Comparison of ENCODE assay signal across 12 cellular contexts in the genomic region with DNA sequence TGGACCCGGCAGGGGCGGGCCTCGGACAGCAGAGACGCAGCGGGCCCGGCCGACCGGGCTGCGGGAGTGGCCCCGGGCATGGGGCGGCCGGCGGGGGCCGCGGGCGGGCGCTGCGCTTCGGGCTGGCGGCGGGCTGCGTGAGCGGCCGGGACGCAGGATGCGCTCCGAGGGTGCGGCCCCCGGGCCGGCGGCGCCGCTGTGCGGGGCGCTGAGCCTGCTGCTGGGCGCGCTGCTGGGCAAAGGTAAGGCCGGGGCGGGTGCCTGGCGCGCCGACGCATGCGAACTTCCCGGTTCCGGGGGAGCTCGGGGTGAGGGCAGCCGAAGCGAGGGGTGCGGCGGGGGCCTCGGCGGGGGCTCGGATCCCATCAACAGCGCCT. TPM values are rescaled to one million over a fixed set of nuclear protein-coding genes. Genes with fewer than 3 reads are reported as not detected.
DNase-seq lines count a peak whose midpoint lies in the region; ATAC-seq, FAIRE-seq and TF ChIP-seq lines count a peak whose summit lies in the region.
"Had no signal": no experiment of that assay in that cellular context is flagged by ENCODE, and none has a peak within 500 bp of the region (broad histone marks: within the 10 kb centered on the region; RNA-seq: fewer than 3 reads in every experiment).

No MANE protein-coding gene starts in this region.

- peaks cover 28% of the 10 kb centered on the region for H3K27me3 Mint-ChIP-seq in neural progenitor cell (ENCODE audit: insufficient read depth, low read depth)

- H3K27ac Mint-ChIP-seq in neural progenitor cell: no peak overlapping the region
- no peak overlapping the region for H3K27ac Mint-ChIP-seq in stimulated activated effector memory CD8-positive, alpha-beta T cell treated with anti-CD3 and anti-CD28 coated beads, Interleukin-12 subunit alpha, Interleukin-12 subunit beta, amount 100 ng/mL, for 72 hours

- no peak for TF ChIP-seq RAD21 in SK-N-SH (IDR thresholded peaks at IDR 0.05; ENCODE audit: low read length)

- WGBS in SK-N-SH (ENCODE audit: low lambda C conversion rate): 20% methylated on average over 1 of the region's 55 CpGs

- CTCF ChIA-PET in SK-N-SH (lab: Yijun Ruan, JAX): interaction anchor here (0.5 to 2.6 kb wide), 4 partner anchors 8 to 1628 kb away, joined by 3 to 38 read pairs (median 3); no protein-coding TSS in a partner anchor

- H3K4me1 ChIP-seq in SK-N-SH (ENCODE audit: control insufficient read depth in 1 of 2, insufficient read depth in 2 of 2, low read depth in 1 of 2, low read length in 1 of 2) (no peaks in the 10 kb centered on the region; a peak in 1 of 4 replicates), neural progenitor cell (peaks cover 25% of the 10 kb centered on the region), MM.1S (ENCODE audit: low read length) (no peaks in the 10 kb centered on the region)

- intact Hi-C loops in left cardiac atrium (cut with DNase I): loop anchor here in 1 of 2 donors (10.0 kb wide), 1 partner anchor 1648 kb away; no protein-coding TSS in a partner anchor

- H3K4me1 Mint-ChIP-seq in neural progenitor cell: peaks cover 44% of the 10 kb centered on the region
- H3K4me1 Mint-ChIP-seq in stimulated activated effector memory CD8-positive, alpha-beta T cell treated with anti-CD3 and anti-CD28 coated beads, Interleukin-12 subunit alpha, Interleukin-12 subunit beta, amount 100 ng/mL, for 72 hours: no peaks in the 10 kb centered on the region

- H3K79me2 ChIP-seq in SK-N-SH (ENCODE audit: insufficient read depth) (no peaks in the 10 kb centered on the region), neural progenitor cell (ENCODE audit: low read depth) (no peaks in the 10 kb centered on the region), MM.1S (ENCODE audit: low read length) (no peaks in the 10 kb centered on the region)

- no peak overlapping the region for H3K4me3 ChIP-seq in SK-N-SH (ENCODE audit: low read depth in 2 of 2, low read length in 1 of 2)
- peak overlapping the region; percentile 49 for H3K4me3 ChIP-seq in neural progenitor cell
- no peak overlapping the region for H3K4me3 ChIP-seq in MM.1S (ENCODE audit: low read length)

- H3K9ac ChIP-seq in SK-N-SH: no peak overlapping the region
- no peak overlapping the region for H3K9ac ChIP-seq in neural progenitor cell
- H3K9ac ChIP-seq in MM.1S (ENCODE audit: low read length): no peak overlapping the region

- no peak for TF ChIP-seq EP300 in SK-N-SH (IDR thresholded peaks at IDR 0.05; ENCODE audit: borderline replicate concordance in 1 of 2, low read depth in 1 of 2, low read length in 1 of 2)

- POLR2A ChIA-PET in SK-N-SH (lab: Yijun Ruan, JAX): no interaction called here

- H3K4me2 ChIP-seq in SK-N-SH: no peak overlapping the region
- peak overlapping the region; percentile 89 for H3K4me2 ChIP-seq in neural progenitor cell
- no peak overlapping the region for H3K4me2 ChIP-seq in MM.1S (ENCODE audit: low read depth, low read length)

- H3K9me3 Mint-ChIP-seq in neural progenitor cell: peaks cover 26% of the 10 kb centered on the region
- H3K9me3 Mint-ChIP-seq in stimulated activated effector memory CD8-positive, alpha-beta T cell treated with anti-CD3 and anti-CD28 coated beads, Interleukin-12 subunit alpha, Interleukin-12 subunit beta, amount 100 ng/mL, for 72 hours: no peaks in the 10 kb centered on the region

- H3K27me3 ChIP-seq in SK-N-SH (ENCODE audit: insufficient read depth) (no peaks in the 10 kb centered on the region), neural progenitor cell (peaks cover 99% of the 10 kb centered on the region), MM.1S (replicated peaks; ENCODE audit: insufficient read depth, low read length) (no peaks in the 10 kb centered on the region)

- H4K20me1 ChIP-seq in SK-N-SH (ENCODE audit: insufficient read depth): no peaks in the 10 kb centered on the region
- peaks cover 18% of the 10 kb centered on the region for H4K20me1 ChIP-seq in neural progenitor cell (ENCODE audit: low read depth)
- no peaks in the 10 kb centered on the region for H4K20me1 ChIP-seq in MM.1S (ENCODE audit: insufficient read depth, low read length)

- no peaks in the 10 kb centered on the region for H3F3A ChIP-seq in SK-N-SH (replicated peaks; ENCODE audit: insufficient read depth)
- peaks cover 12% of the 10 kb centered on the region for H3F3A ChIP-seq in neural progenitor cell (ENCODE audit: low read depth)
- H3F3A ChIP-seq in MM.1S (ENCODE audit: insufficient read depth, low read length): no peaks in the 10 kb centered on the region

- ATAC-seq in SK-N-SH treated with all-trans-retinoic acid at 6 μM for 48 hours: no peak
- ATAC-seq in left cardiac atrium: peak; percentile 25 to 43
- ATAC-seq in stimulated activated effector memory CD8-positive, alpha-beta T cell treated with anti-CD3 and anti-CD28 coated beads, Interleukin-12 subunit alpha, Interleukin-12 subunit beta, amount 100 ng/mL, for 72 hours: no peak

- peaks cover 16% of the 10 kb centered on the region for H3K36me3 Mint-ChIP-seq in neural progenitor cell
- no peaks in the 10 kb centered on the region for H3K36me3 Mint-ChIP-seq in stimulated activated effector memory CD8-positive, alpha-beta T cell treated with anti-CD3 and anti-CD28 coated beads, Interleukin-12 subunit alpha, Interleukin-12 subunit beta, amount 100 ng/mL, for 72 hours

- no peak for FAIRE-seq in urothelium cell line (lab: Jason Lieb, UNC)

- no peaks in the 10 kb centered on the region; the same call in 1 of the 2 replicates for H3K9me3 ChIP-seq in SK-N-SH
- peaks cover 9% of the 10 kb centered on the region for H3K9me3 ChIP-seq in neural progenitor cell (ENCODE audit: low read depth)
- H3K9me3 ChIP-seq in MM.1S (replicated peaks; ENCODE audit: insufficient read depth, low read length): no peaks in the 10 kb centered on the region

- H3K4me3 Mint-ChIP-seq in neural progenitor cell: peak overlapping the region; percentile 96
- no peak overlapping the region for H3K4me3 Mint-ChIP-seq in stimulated activated effector memory CD8-positive, alpha-beta T cell treated with anti-CD3 and anti-CD28 coated beads, Interleukin-12 subunit alpha, Interleukin-12 subunit beta, amount 100 ng/mL, for 72 hours

- H3K9me2 ChIP-seq in SK-N-SH (no peaks in the 10 kb centered on the region), MM.1S (replicated peaks; ENCODE audit: insufficient read depth, low read length) (no peaks in the 10 kb centered on the region)

- H3K36me3 ChIP-seq in SK-N-SH (replicated peaks in 1 of 2; ENCODE audit: control insufficient read depth in 1 of 2, insufficient read depth in 2 of 2, low read length in 1 of 2) (no peaks in the 10 kb centered on the region), neural progenitor cell (no peaks in the 10 kb centered on the region), MM.1S (replicated peaks; ENCODE audit: insufficient read depth, low read length) (no peaks in the 10 kb centered on the region)

- TF ChIP-seq CTCF in SK-N-SH (IDR thresholded peaks at IDR 0.05) (no peak), neural progenitor cell (IDR thresholded peaks at IDR 0.05) (no peak), MM.1S (IDR thresholded peaks at IDR 0.05; ENCODE audit: low read length) (no peak)

- H2AFZ ChIP-seq in SK-N-SH (ENCODE audit: low read depth): no peak overlapping the region
- H2AFZ ChIP-seq in neural progenitor cell (replicated peaks): no peak overlapping the region
- H2AFZ ChIP-seq in MM.1S (ENCODE audit: low read length): no peak overlapping the region

- no peak overlapping the region for H3K27ac ChIP-seq in SK-N-SH (ENCODE audit: low read depth in 2 of 2, low read length in 1 of 2)
- no peak overlapping the region for H3K27ac ChIP-seq in neural progenitor cell
- no peak overlapping the region for H3K27ac ChIP-seq in MM.1S (ENCODE audit: low read length)

- DNase-seq in SK-N-SH (peak; percentile 66), left cardiac atrium (peak; percentile 40), neural progenitor cell (ENCODE audit: low spot score) (no peak), urothelium cell line (ENCODE audit: low spot score) (peak; percentile 32), MM.1S (no peak)
- no peak for DNase-seq in activated CD4-positive, alpha-beta T cell treated with anti-CD3 and anti-CD28 coated beads, Interleukin-2, amount 50 U/mL, for 1 hour
- no peak for DNase-seq in stimulated activated effector memory CD8-positive, alpha-beta T cell treated with anti-CD3 and anti-CD28 coated beads, Interleukin-12 subunit alpha, Interleukin-12 subunit beta, amount 100 ng/mL, for 72 hours (ENCODE audit: low spot score in 2 of 2)
- DNase-seq: NCI-H2081; stimulated activated naive CD4-positive, alpha-beta T cell had no signal

TF ChIP-seq in SK-N-SH, 30 proteins besides CTCF, POLR2A, EP300 and RAD21:
- TF ChIP-seq, protein P1, sequence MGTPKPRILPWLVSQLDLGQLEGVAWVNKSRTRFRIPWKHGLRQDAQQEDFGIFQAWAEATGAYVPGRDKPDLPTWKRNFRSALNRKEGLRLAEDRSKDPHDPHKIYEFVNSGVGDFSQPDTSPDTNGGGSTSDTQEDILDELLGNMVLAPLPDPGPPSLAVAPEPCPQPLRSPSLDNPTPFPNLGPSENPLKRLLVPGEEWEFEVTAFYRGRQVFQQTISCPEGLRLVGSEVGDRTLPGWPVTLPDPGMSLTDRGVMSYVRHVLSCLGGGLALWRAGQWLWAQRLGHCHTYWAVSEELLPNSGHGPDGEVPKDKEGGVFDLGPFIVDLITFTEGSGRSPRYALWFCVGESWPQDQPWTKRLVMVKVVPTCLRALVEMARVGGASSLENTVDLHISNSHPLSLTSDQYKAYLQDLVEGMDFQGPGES (IDR thresholded peaks at IDR 0.05; ENCODE audit: low read depth, low read length): no peak
- TF ChIP-seq FOSL2 (IDR thresholded peaks at IDR 0.05; ENCODE audit: borderline replicate concordance, low read depth) (no peak), NFIC (IDR thresholded peaks at IDR 0.05; ENCODE audit: borderline replicate concordance) (no peak)

TF ChIP-seq in SK-N-SH treated with all-trans-retinoic acid at 6 μM for 48 hours, 23 proteins besides CTCF, POLR2A, EP300 and RAD21 (continues in another document):
- TF ChIP-seq ZFP3 (CRISPR knock-in tag; IDR thresholded peaks at IDR 0.05) (no peak), OSR1 (CRISPR knock-in tag; IDR thresholded peaks at IDR 0.05) (no peak), CREB5 (CRISPR knock-in tag; IDR thresholded peaks at IDR 0.05; ENCODE audit: low read depth) (no peak), ZFP30 (CRISPR knock-in tag; IDR thresholded peaks at IDR 0.05) (no peak)

RNA-seq across cellular contexts. Expression of gene TMEM132C, which starts 0.3 kb away (rescaled TPM):
- polyA plus RNA-seq in SK-N-SH (2012; rRNA removed): not detected in 2 replicates
- polyA plus RNA-seq in SK-N-SH (2012; cell fraction: cytosol; rRNA removed): under 0.01 and 0.01 TPM in 2 replicates
- 0.02 TPM in 1 of 2 replicates, not detected in the other for polyA plus RNA-seq in SK-N-SH (2012; cell fraction: nucleus; rRNA removed)
- total RNA-seq in left cardiac atrium (10 to 100 TPM; 11.1 to 12.8 TPM), neural progenitor cell (ENCODE audit: low replicate concordance) (3.9 and 5.1 TPM in 2 replicates)
- total RNA-seq: A673, dermis microvascular lymphatic vessel endothelial cell had no signal

Comparison
In these comparisons a context has a peak if more than half of its experiments do, and no peak if none do; other contexts are left out.
1. DNase-seq: peak in SK-N-SH (single experiment), left cardiac atrium (single experiment) and urothelium cell line (single experiment); none in neural progenitor cell (single experiment), activated CD4-positive, alpha-beta T cell treated with anti-CD3 and anti-CD28 coated beads, Interleukin-2, amount 50 U/mL, for 1 hour (single experiment), MM.1S (single experiment) and stimulated activated effector memory CD8-positive, alpha-beta T cell treated with anti-CD3 and anti-CD28 coated beads, Interleukin-12 subunit alpha, Interleukin-12 subunit beta, amount 100 ng/mL, for 72 hours (0 of 2).
2. ATAC-seq: peak in left cardiac atrium (2 of 2); none in SK-N-SH treated with all-trans-retinoic acid at 6 μM for 48 hours (single experiment) and stimulated activated effector memory CD8-positive, alpha-beta T cell treated with anti-CD3 and anti-CD28 coated beads, Interleukin-12 subunit alpha, Interleukin-12 subunit beta, amount 100 ng/mL, for 72 hours (single experiment).